In genomic region chr11:133955945-133956421, GRCh38 we compare ENCODE assay signal across 8 cellular contexts. TPM values are rescaled to one million over a fixed set of nuclear protein-coding genes. Genes with fewer than 3 reads are reported as not detected.
DNase-seq lines count a peak whose midpoint lies in the region; ATAC-seq and TF ChIP-seq lines count a peak whose summit lies in the region.

No MANE protein-coding gene starts in this region.

- peaks cover 2% of the 10 kb centered on the region; the same call in 1 of the 2 replicates for H3K79me2 ChIP-seq in H9 (ENCODE audit: insufficient read depth, low read length)

- H3K4me2 ChIP-seq in H9 (ENCODE audit: insufficient read depth, insufficient read length, low read length), result peak overlapping the region; percentile 88

- H2BK20ac ChIP-seq in H9 (ENCODE audit: low read depth, low read length, poor library complexity, severe bottlenecking), result no peak overlapping the region

- no peak overlapping the region for H2BK15ac ChIP-seq in H9 (ENCODE audit: low read depth, low read length)

- no peak for DNase-seq in H9
- DNase-seq in T-helper 17 cell, result no peak
- no peak for DNase-seq in gastrocnemius medialis
- no peak for DNase-seq in NOMO-1 (lab: John Stamatoyannopoulos, UW; ENCODE audit: unreplicated experiment in 2 of 2)
- DNase-seq in effector CD8-positive, alpha-beta T cell (lab: John Stamatoyannopoulos, UW), result no peak

- peaks cover 3% of the 10 kb centered on the region for H4K20me1 ChIP-seq in H9 (ENCODE audit: control insufficient read depth, insufficient read depth, insufficient read length)

- intact Hi-C loops in gastrocnemius medialis (cut with DNase I; ENCODE audit: low total_unique reads), result loop anchor here (10.0 kb wide), 2 partner anchors 169 to 269 kb away; partner anchors contain the start of genes NCAPD3 and VPS26B

- H2BK5ac ChIP-seq in H9 (ENCODE audit: insufficient read length, low read length), result no peak overlapping the region

- H3K27ac ChIP-seq in H9 (ENCODE audit: insufficient read length, low read depth, low read length) (no peak overlapping the region), gastroesophageal sphincter (peak overlapping the region; percentile 80 to 97 (median 94)), gastrocnemius medialis (peak overlapping the region in 1 of 4 donors; percentile 39)

- H3K9ac ChIP-seq in H9 (ENCODE audit: extremely low read depth, insufficient read length, low read length), result no peak overlapping the region

- in situ Hi-C loops in gastrocnemius medialis (cut with MboI; ENCODE audit: low sequenced_read_pairs in 4 of 4), result no loop called here

- H4K91ac ChIP-seq in H9 (ENCODE audit: insufficient read length, low read depth, low read length), result no peak overlapping the region

- H3K27ac Mint-ChIP-seq in H9 (no peak overlapping the region), T-helper 17 cell (peak overlapping the region; percentile 16)

- peak overlapping the region; percentile 72 to 82 for H3K4me3 ChIP-seq in gastroesophageal sphincter
- peak overlapping the region; percentile 57 to 67 (median 60) for H3K4me3 ChIP-seq in gastrocnemius medialis

- H3K23ac ChIP-seq in H9 (ENCODE audit: insufficient read length, low read depth, low read length), result no peak overlapping the region

- H3K79me1 ChIP-seq in H9 (ENCODE audit: insufficient read depth, low read depth, low read length, poor library complexity, severe bottlenecking), result no peaks in the 10 kb centered on the region

- H3K4me1 Mint-ChIP-seq in H9 (peaks cover 40 to 48% of the 10 kb centered on the region in 2 experiments), T-helper 17 cell (peaks cover 28% of the 10 kb centered on the region)

- H2AFZ ChIP-seq in H9 (ENCODE audit: low read length), result no peak overlapping the region

- no peak overlapping the region for H2BK120ac ChIP-seq in H9 (ENCODE audit: low read depth, low read length, poor library complexity, severe bottlenecking)

- H3K18ac ChIP-seq in H9 (ENCODE audit: insufficient read length, low read depth, low read length), result no peak overlapping the region

- no peak for TF ChIP-seq POLR2A in gastroesophageal sphincter (IDR thresholded peaks at IDR 0.05)
- TF ChIP-seq POLR2A in gastrocnemius medialis (IDR thresholded peaks at IDR 0.05), result no peak

- ATAC-seq in T-helper 17 cell, result no peak
- ATAC-seq in gastroesophageal sphincter, result peak; percentile 15
- no peak for ATAC-seq in gastrocnemius medialis
- no peak for ATAC-seq in GM21447 (IDR thresholded peaks at IDR 0.05; ENCODE audit: unreplicated experiment)
- ATAC-seq in GM21528 (IDR thresholded peaks at IDR 0.05; ENCODE audit: low FRiP score, unreplicated experiment), result no peak

- H2AK5ac ChIP-seq in H9 (ENCODE audit: insufficient read length, low read length), result no peak overlapping the region

- H3K27me3 ChIP-seq in H9 (ENCODE audit: insufficient read depth, low read length) (peaks cover 1% of the 10 kb centered on the region; the same call in 1 of the 2 replicates), gastroesophageal sphincter (no peaks in the 10 kb centered on the region), gastrocnemius medialis (peaks cover 11 to 21% (median 11%) of the 10 kb centered on the region in 3 donors)

- no peak overlapping the region for H3T11ph ChIP-seq in H9 (ENCODE audit: low read length)

- H3K36me3 ChIP-seq in gastroesophageal sphincter (no peaks in the 10 kb centered on the region), gastrocnemius medialis (no peaks in the 10 kb centered on the region)

- peaks cover 7% of the 10 kb centered on the region for H3K23me2 ChIP-seq in H9 (ENCODE audit: insufficient read length, low read depth, low read length, poor library complexity, severe bottlenecking)

- H3K4me1 ChIP-seq in H9 (ENCODE audit: insufficient read depth, low read length) (peaks cover 13% of the 10 kb centered on the region; the same call in 1 of the 2 replicates), gastroesophageal sphincter (peaks cover 3 to 76% (median 30%) of the 10 kb centered on the region in 3 donors), gastrocnemius medialis (peaks cover 23 to 28% of the 10 kb centered on the region in 2 donors)

- TF ChIP-seq EP300 in gastroesophageal sphincter (IDR thresholded peaks at IDR 0.05), result no peak

- peaks cover 60% of the 10 kb centered on the region for H3K27me3 Mint-ChIP-seq in H9 (ENCODE audit: low read depth)
- peaks cover 14% of the 10 kb centered on the region for H3K27me3 Mint-ChIP-seq in T-helper 17 cell

- TF ChIP-seq CTCF in H9 (conservative IDR thresholded peaks at IDR 0.05), result no peak
- TF ChIP-seq CTCF in gastroesophageal sphincter (IDR thresholded peaks at IDR 0.05), result no peak
- no peak for TF ChIP-seq CTCF in gastrocnemius medialis (IDR thresholded peaks at IDR 0.05 in 4 of 5, conservative IDR thresholded peaks at IDR 0.05 in 1 of 5)

- H3K36me3 Mint-ChIP-seq in H9 (ENCODE audit: insufficient read depth in 1 of 3, low read depth in 3 of 3) (peaks cover 0 to 8% (median 5%) of the 10 kb centered on the region in 3 experiments; a peak in 6 of 7 replicates), T-helper 17 cell (ENCODE audit: low read depth) (no peaks in the 10 kb centered on the region)

- WGBS in H9 (ENCODE audit: extremely low coverage, insufficient read length, low lambda C conversion rate), result no CpG with 5 or more reads among the region's 58 CpGs
- no CpG with 5 or more reads among the region's 58 CpGs for WGBS in gastroesophageal sphincter (ENCODE audit: low coverage in 1 of 2), 2 donors

- peaks cover 0 to 20% of the 10 kb centered on the region in 2 experiments; a peak in 3 of 5 replicates for H3K9me3 Mint-ChIP-seq in H9

- no peak overlapping the region for H3K14ac ChIP-seq in H9 (ENCODE audit: insufficient read depth, low read length)

- H3K9me3 ChIP-seq in H9 (ENCODE audit: control insufficient read depth, low read depth, low read length) (no peaks in the 10 kb centered on the region), T-helper 17 cell (ENCODE audit: control insufficient read depth, low read length, poor library complexity, severe bottlenecking) (no peaks in the 10 kb centered on the region), gastroesophageal sphincter (no peaks in the 10 kb centered on the region), gastrocnemius medialis (no peaks in the 10 kb centered on the region)

- H3K56ac ChIP-seq in H9 (ENCODE audit: insufficient read length, low read depth, low read length), result no peak overlapping the region

- H4K5ac ChIP-seq in H9 (ENCODE audit: insufficient read length, low read depth, low read length), result no peak overlapping the region

- H3K4ac ChIP-seq in H9 (ENCODE audit: low read depth, low read length), result no peak overlapping the region

- H4K8ac ChIP-seq in H9 (replicated peaks; ENCODE audit: insufficient read length, low read depth, low read length), result no peak overlapping the region

- H2BK12ac ChIP-seq in H9 (ENCODE audit: insufficient read length, low read depth, low read length), result no peak overlapping the region

- peak overlapping the region; percentile 48 to 70 for H3K4me3 Mint-ChIP-seq in H9
- H3K4me3 Mint-ChIP-seq in T-helper 17 cell, result peak overlapping the region; percentile 89

RNA-seq across cellular contexts. Expression of gene IGSF9B, which starts 0.8 kb away (rescaled TPM):
- 25.7 and 26.3 TPM in 2 replicates for total RNA-seq in H9 (2021)
- 10 to 100 TPM; 43.8 to 52.9 TPM for total RNA-seq in T-helper 17 cell
- total RNA-seq in gastroesophageal sphincter, result 100 to 1,000 TPM in 1 of 4 donors, 10 to 100 TPM in 3; 24.1 to 120 (median 43.3) TPM
- 1 to 10 TPM in 2 of 4 donors, under 1 TPM in 2; 0.07 to 2.5 (median 1.4) TPM for total RNA-seq in gastrocnemius medialis
